ENCODE assay signal across 32 cellular contexts in genomic region chrX:130793966-130794365, GRCh38.
DNase-seq lines count a peak whose midpoint lies in the region; ATAC-seq and TF ChIP-seq lines count a peak whose summit lies in the region.
"Had no signal": no experiment of that assay in that cellular context is flagged by ENCODE, and none has a peak within 500 bp of the region (broad histone marks: within the 10 kb centered on the region; RNA-seq: fewer than 3 reads in every experiment).

No MANE protein-coding gene starts in this region.

- CTCF ChIA-PET in HEK293T (lab: Yijun Ruan, JAX) (interaction anchor here (0.6 to 0.7 kb wide), 2 partner anchors 49 to 718 kb away, joined by 3 to 4 read pairs; no protein-coding TSS in a partner anchor), Calu3 (lab: Charles Lee) (no interaction called here)

- ATAC-seq in RWPE2 (ENCODE audit: low read depth), result peak; percentile 17; the same call in 1 of the 3 replicates
- no peak for ATAC-seq in natural killer cell treated with Interleukin-12 subunit alpha and Interleukin-12 subunit beta and Interleukin-15 and Interleukin-18, amount 100 ng/mL, for 72 hours
- ATAC-seq in heart right ventricle, result no peak
- ATAC-seq: naive thymus-derived CD8-positive, alpha-beta T cell had no signal

- H3K27me3 ChIP-seq in BE2C (no peaks in the 10 kb centered on the region), RWPE2 (ENCODE audit: insufficient read depth, poor library complexity, severe bottlenecking) (no peaks in the 10 kb centered on the region), heart right ventricle (peaks cover 0 to 6% (median 0%) of the 10 kb centered on the region in 7 donors)
- H3K27me3 ChIP-seq: ascending aorta, transverse colon had no signal

- peak; percentile 12 for DNase-seq in BE2C
- no peak for DNase-seq in HEK293T (ENCODE audit: extremely low spot score)
- no peak for DNase-seq in RWPE2 (ENCODE audit: low spot score)
- peak; percentile 61 for DNase-seq in islet precursor cell
- DNase-seq in Calu3, result no peak
- DNase-seq in natural killer cell treated with Interleukin-12 subunit alpha and Interleukin-12 subunit beta and Interleukin-15 and Interleukin-18, amount 100 ng/mL, for 72 hours (ENCODE audit: low spot score), result no peak
- no peak for DNase-seq in heart right ventricle
- DNase-seq in ACHN, result no peak
- DNase-seq: activated CD4-positive, alpha-beta T cell treated with anti-CD3 and anti-CD28 coated beads, Interleukin-2, amount 10 ng/mL, durations not matched to agents 24 days and 14 days; activated gamma-delta T cell; activated naive CD8-positive, alpha-beta T cell treated with anti-CD3 and anti-CD28 coated beads, Interleukin-2, amount 10 ng/mL, durations not matched to agents 7 days and 5 days; activated T-cell treated with anti-CD3 and anti-CD28 coated beads, Interleukin-2, amount 50 U/mL, for 24 hours; COR-L47; dorsolateral prefrontal cortex; GM23248; HFFc6; Karpas-422; midbrain; naive thymus-derived CD8-positive, alpha-beta T cell; NCI-H1092; NCI-H2081 treated with DMSO at 0.1 percent for 48 hours; NCI-H446; SHP77; stimulated activated CD4-positive, alpha-beta T cell treated with anti-CD3 and anti-CD28 coated beads, Interleukin-2, amount 100 ng/mL, for 48 hours; SW 1271; T-helper 9 cell; transverse colon; WERI-Rb-1 had no signal

- H3K4me1 ChIP-seq in BE2C (no peaks in the 10 kb centered on the region), RWPE2 (ENCODE audit: insufficient read depth, poor library complexity, severe bottlenecking) (no peaks in the 10 kb centered on the region), heart right ventricle (no peaks in the 10 kb centered on the region)
- H3K4me1 ChIP-seq: ascending aorta, BLaER1, transverse colon had no signal

- POLR2A ChIA-PET in HEK293T (lab: Yijun Ruan, JAX), result no interaction called here

- H3K36me3 ChIP-seq in BE2C (no peaks in the 10 kb centered on the region), RWPE2 (ENCODE audit: low read depth) (no peaks in the 10 kb centered on the region), heart right ventricle (no peaks in the 10 kb centered on the region)
- H3K36me3 ChIP-seq: ascending aorta, BLaER1, transverse colon, WERI-Rb-1 had no signal

- BruUV-seq in Calu3 (replicated peaks; lab: Mats Ljungman, UMichigan), result no TSS peak

- no peak overlapping the region for H3K27ac ChIP-seq in RWPE2 (ENCODE audit: poor library complexity, severe bottlenecking)
- no peak overlapping the region for H3K27ac ChIP-seq in heart right ventricle
- H3K27ac ChIP-seq: ascending aorta, BLaER1, dorsolateral prefrontal cortex, GM23248, HL-60, transverse colon, WERI-Rb-1 had no signal

- H3K36me3 Mint-ChIP-seq in Calu3 (ENCODE audit: insufficient read depth, unreplicated experiment), result no peaks in the 10 kb centered on the region
- H3K36me3 Mint-ChIP-seq in natural killer cell treated with Interleukin-12 subunit alpha and Interleukin-12 subunit beta and Interleukin-15 and Interleukin-18, amount 100 ng/mL, for 72 hours, result no peaks in the 10 kb centered on the region
- H3K36me3 Mint-ChIP-seq: activated naive CD8-positive, alpha-beta T cell treated with anti-CD3 and anti-CD28 coated beads, Interleukin-2, amount 10 ng/mL, durations not matched to agents 7 days and 5 days had no signal

- H3K4me1 Mint-ChIP-seq in Calu3 (ENCODE audit: low read depth, unreplicated experiment), result no peaks in the 10 kb centered on the region
- no peaks in the 10 kb centered on the region for H3K4me1 Mint-ChIP-seq in natural killer cell treated with Interleukin-12 subunit alpha and Interleukin-12 subunit beta and Interleukin-15 and Interleukin-18, amount 100 ng/mL, for 72 hours (ENCODE audit: low read depth in 2 of 2)
- H3K4me1 Mint-ChIP-seq: activated CD4-positive, alpha-beta T cell treated with anti-CD3 and anti-CD28 coated beads, Interleukin-2, amount 10 ng/mL, durations not matched to agents 24 days and 14 days; activated naive CD8-positive, alpha-beta T cell treated with anti-CD3 and anti-CD28 coated beads, Interleukin-2, amount 10 ng/mL, durations not matched to agents 7 days and 5 days; central memory CD8-positive, alpha-beta T cell; naive thymus-derived CD8-positive, alpha-beta T cell had no signal

- H3K9me3 Mint-ChIP-seq in Calu3 (ENCODE audit: low read depth, unreplicated experiment), result no peaks in the 10 kb centered on the region
- no peaks in the 10 kb centered on the region for H3K9me3 Mint-ChIP-seq in natural killer cell treated with Interleukin-12 subunit alpha and Interleukin-12 subunit beta and Interleukin-15 and Interleukin-18, amount 100 ng/mL, for 72 hours
- H3K9me3 Mint-ChIP-seq: activated naive CD8-positive, alpha-beta T cell treated with anti-CD3 and anti-CD28 coated beads, Interleukin-2, amount 10 ng/mL, durations not matched to agents 7 days and 5 days; activated T-cell treated with anti-CD3 and anti-CD28 coated beads, Interleukin-2, amount 50 U/mL, for 24 hours; central memory CD8-positive, alpha-beta T cell; HFFc6 had no signal

- H3K4me3 Mint-ChIP-seq in Calu3 (ENCODE audit: low read depth, unreplicated experiment), result no peak overlapping the region
- H3K4me3 Mint-ChIP-seq in natural killer cell treated with Interleukin-12 subunit alpha and Interleukin-12 subunit beta and Interleukin-15 and Interleukin-18, amount 100 ng/mL, for 72 hours, result no peak overlapping the region
- H3K4me3 Mint-ChIP-seq: activated CD4-positive, alpha-beta T cell treated with anti-CD3 and anti-CD28 coated beads, Interleukin-2, amount 10 ng/mL, durations not matched to agents 24 days and 14 days; activated naive CD8-positive, alpha-beta T cell treated with anti-CD3 and anti-CD28 coated beads, Interleukin-2, amount 10 ng/mL, durations not matched to agents 7 days and 5 days; activated T-cell treated with anti-CD3 and anti-CD28 coated beads, Interleukin-2, amount 50 U/mL, for 24 hours; central memory CD8-positive, alpha-beta T cell; HFFc6; naive thymus-derived CD8-positive, alpha-beta T cell had no signal

- H3K9me3 ChIP-seq in BE2C (no peaks in the 10 kb centered on the region), RWPE2 (ENCODE audit: severe bottlenecking) (no peaks in the 10 kb centered on the region), heart right ventricle (no peaks in the 10 kb centered on the region)
- H3K9me3 ChIP-seq: ascending aorta, transverse colon had no signal

- no peak overlapping the region for H3K27ac Mint-ChIP-seq in Calu3 (ENCODE audit: unreplicated experiment)
- H3K27ac Mint-ChIP-seq in natural killer cell treated with Interleukin-12 subunit alpha and Interleukin-12 subunit beta and Interleukin-15 and Interleukin-18, amount 100 ng/mL, for 72 hours, result no peak overlapping the region
- H3K27ac Mint-ChIP-seq: activated CD4-positive, alpha-beta T cell treated with anti-CD3 and anti-CD28 coated beads, Interleukin-2, amount 10 ng/mL, durations not matched to agents 24 days and 14 days; activated naive CD8-positive, alpha-beta T cell treated with anti-CD3 and anti-CD28 coated beads, Interleukin-2, amount 10 ng/mL, durations not matched to agents 7 days and 5 days; activated T-cell treated with anti-CD3 and anti-CD28 coated beads, Interleukin-2, amount 50 U/mL, for 24 hours; HFFc6; naive thymus-derived CD8-positive, alpha-beta T cell had no signal

- H3K4me3 ChIP-seq in BE2C (ENCODE audit: low read depth, low read length) (no peak overlapping the region), RWPE2 (ENCODE audit: severe bottlenecking) (no peak overlapping the region), heart right ventricle (no peak overlapping the region)
- H3K4me3 ChIP-seq: ascending aorta, BLaER1, dorsolateral prefrontal cortex, GM23248, transverse colon had no signal

- no peaks in the 10 kb centered on the region for H3K27me3 Mint-ChIP-seq in Calu3 (ENCODE audit: unreplicated experiment)
- no peaks in the 10 kb centered on the region for H3K27me3 Mint-ChIP-seq in natural killer cell treated with Interleukin-12 subunit alpha and Interleukin-12 subunit beta and Interleukin-15 and Interleukin-18, amount 100 ng/mL, for 72 hours
- H3K27me3 Mint-ChIP-seq: activated CD4-positive, alpha-beta T cell treated with anti-CD3 and anti-CD28 coated beads, Interleukin-2, amount 10 ng/mL, durations not matched to agents 24 days and 14 days; activated naive CD8-positive, alpha-beta T cell treated with anti-CD3 and anti-CD28 coated beads, Interleukin-2, amount 10 ng/mL, durations not matched to agents 7 days and 5 days; central memory CD8-positive, alpha-beta T cell; naive thymus-derived CD8-positive, alpha-beta T cell had no signal

- TF ChIP-seq CTCF in BE2C (IDR thresholded peaks at IDR 0.05; ENCODE audit: low read depth, low read length), result no peak
- no peak for TF ChIP-seq CTCF in RWPE2 (IDR thresholded peaks at IDR 0.05; ENCODE audit: poor library complexity, severe bottlenecking)
- no peak for TF ChIP-seq CTCF in Calu3 (IDR thresholded peaks at IDR 0.05; ENCODE audit: unreplicated experiment)
- TF ChIP-seq CTCF in heart right ventricle (IDR thresholded peaks at IDR 0.05), result no peak

- in situ Hi-C loops in ACHN (cut with HindIII; ENCODE audit: low pct_ligation_motif_present, low pct_unique_long_range_greater_than_20kb, low sequenced_read_pairs), result no loop called here

- intact Hi-C loops in Calu3 (cut with micrococcal nuclease; ENCODE audit: unreplicated experiment), result no loop called here
- intact Hi-C loops in heart right ventricle (cut with DNase I), result no loop called here

TF ChIP-seq in HEK293T, 16 proteins besides CTCF, POLR2A, EP300 and RAD21:
- TF ChIP-seq CTBP1 (IDR thresholded peaks at IDR 0.05; ENCODE audit: borderline replicate concordance), result no peak
- TF ChIP-seq PKNOX1 (IDR thresholded peaks at IDR 0.05), result peak; percentile 41

Comparison
In these comparisons a context has a peak if more than half of its experiments do, and no peak if none do; other contexts are left out.
1. DNase-seq: peak in BE2C (single experiment) and islet precursor cell (single experiment); none in HEK293T (single experiment), RWPE2 (single experiment), Calu3 (single experiment), natural killer cell treated with Interleukin-12 subunit alpha and Interleukin-12 subunit beta and Interleukin-15 and Interleukin-18, amount 100 ng/mL, for 72 hours (single experiment), heart right ventricle (0 of 2) and ACHN (single experiment).